In the genomic region with DNA sequence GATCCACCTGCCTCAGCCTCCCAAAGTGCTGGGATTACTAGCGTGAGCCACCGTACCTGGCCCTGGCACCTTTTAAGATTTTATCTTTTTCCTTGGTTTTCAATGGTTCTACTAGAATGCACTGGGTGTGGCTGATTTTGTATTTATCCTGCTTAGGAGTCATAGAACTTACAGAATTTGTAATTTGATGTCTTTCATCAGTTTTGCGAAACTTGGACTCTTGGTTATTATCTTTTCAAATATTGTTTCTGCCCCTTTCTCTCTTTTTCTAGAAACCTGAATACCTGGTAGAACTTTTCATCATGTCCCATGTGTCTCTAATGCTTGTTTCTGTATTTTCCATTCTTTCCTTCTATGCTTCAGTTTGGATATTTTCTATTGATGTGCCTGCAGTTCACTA, we compare ENCODE assay signal across 10 cellular contexts. TPM values are rescaled to one million over a fixed set of nuclear protein-coding genes. Genes with fewer than 3 reads are reported as not detected.
DNase-seq lines count a peak whose midpoint lies in the region; ATAC-seq and TF ChIP-seq lines count a peak whose summit lies in the region.
"Had no signal": no experiment of that assay in that cellular context is flagged by ENCODE, and none has a peak within 500 bp of the region (broad histone marks: within the 10 kb centered on the region; RNA-seq: fewer than 3 reads in every experiment).

No MANE protein-coding gene starts in this region.

- H3K4me3 ChIP-seq in OCI-LY3 (ENCODE audit: low read length) (no peak overlapping the region), GM23248 (no peak overlapping the region)
- H3K4me3 ChIP-seq: A549 had no signal

- H3K4me3 Mint-ChIP-seq in natural killer cell treated with Interleukin-12 subunit alpha and Interleukin-12 subunit beta and Interleukin-15 and Interleukin-18, amount 100 ng/mL, for 72 hours = peak overlapping the region; percentile 18
- no peak overlapping the region for H3K4me3 Mint-ChIP-seq in natural killer cell
- peak overlapping the region; percentile 1 for H3K4me3 Mint-ChIP-seq in neural crest cell
- H3K4me3 Mint-ChIP-seq: CD14-positive monocyte had no signal

- H3K9me3 Mint-ChIP-seq in natural killer cell treated with Interleukin-12 subunit alpha and Interleukin-12 subunit beta and Interleukin-15 and Interleukin-18, amount 100 ng/mL, for 72 hours = peaks cover 3% of the 10 kb centered on the region
- no peaks in the 10 kb centered on the region for H3K9me3 Mint-ChIP-seq in natural killer cell
- no peaks in the 10 kb centered on the region for H3K9me3 Mint-ChIP-seq in neural crest cell

- no peak for DNase-seq in natural killer cell treated with Interleukin-12 subunit alpha and Interleukin-12 subunit beta and Interleukin-15 and Interleukin-18, amount 100 ng/mL, for 72 hours (ENCODE audit: low spot score)
- DNase-seq in natural killer cell (no peak), neural crest cell (ENCODE audit: low read depth, low spot score) (no peak), DMS114 treated with DMSO at 0.1 percent for 48 hours (lab: John Stamatoyannopoulos, UW; ENCODE audit: unreplicated experiment) (no peak), GM23248 (no peak)
- DNase-seq: IMR-90 had no signal

- H3K4me1 ChIP-seq in OCI-LY3 (ENCODE audit: low read length) (peaks cover 35% of the 10 kb centered on the region), GM23248 (ENCODE audit: insufficient read depth) (peaks cover 9% of the 10 kb centered on the region)

- H3K27ac Mint-ChIP-seq in natural killer cell treated with Interleukin-12 subunit alpha and Interleukin-12 subunit beta and Interleukin-15 and Interleukin-18, amount 100 ng/mL, for 72 hours = peak overlapping the region in 1 of 2 donors; percentile 59
- no peak overlapping the region for H3K27ac Mint-ChIP-seq in natural killer cell
- no peak overlapping the region for H3K27ac Mint-ChIP-seq in neural crest cell (ENCODE audit: unreplicated experiment)

- no peaks in the 10 kb centered on the region for H3K36me3 Mint-ChIP-seq in natural killer cell treated with Interleukin-12 subunit alpha and Interleukin-12 subunit beta and Interleukin-15 and Interleukin-18, amount 100 ng/mL, for 72 hours
- H3K36me3 Mint-ChIP-seq in natural killer cell (no peaks in the 10 kb centered on the region), neural crest cell (ENCODE audit: low read depth) (no peaks in the 10 kb centered on the region)

- H2AFZ ChIP-seq in OCI-LY3 (ENCODE audit: low read depth, low read length) = no peak overlapping the region
- no peak overlapping the region for H2AFZ ChIP-seq in GM23248

- H3K27ac ChIP-seq in OCI-LY3 (ENCODE audit: low read length) (no peak overlapping the region; the same call in 1 of the 2 replicates), GM23248 (no peak overlapping the region)
- H3K27ac ChIP-seq: A549 had no signal

- ATAC-seq in natural killer cell treated with Interleukin-12 subunit alpha and Interleukin-12 subunit beta and Interleukin-15 and Interleukin-18, amount 100 ng/mL, for 72 hours = no peak
- ATAC-seq in natural killer cell = no peak
- ATAC-seq: A549, HCT116 had no signal

- no peaks in the 10 kb centered on the region for H3K9me2 ChIP-seq in GM23248 (ENCODE audit: insufficient read depth)

- 89 to 92% methylated on average over 3 of the region's 3 CpGs for WGBS in GM23248 (ENCODE audit: low coverage in 1 of 2, low lambda C conversion rate in 2 of 2, missing lambda C conversion rate in 2 of 2), 2 experiments

- no peak for TF ChIP-seq CTCF in natural killer cell (IDR thresholded peaks at IDR 0.05)
- TF ChIP-seq CTCF in OCI-LY3 (IDR thresholded peaks at IDR 0.05; ENCODE audit: low read depth, low read length) = no peak
- no peak for TF ChIP-seq CTCF in neural crest cell (conservative IDR thresholded peaks at IDR 0.05)

- H4K20me1 ChIP-seq in OCI-LY3 (ENCODE audit: insufficient read depth, low read length) (peaks cover 5% of the 10 kb centered on the region; the same call in 1 of the 2 replicates), GM23248 (ENCODE audit: insufficient read depth) (no peaks in the 10 kb centered on the region)

- intact Hi-C loops in natural killer cell (cut with micrococcal nuclease) = no loop called here

- H3K27me3 ChIP-seq in OCI-LY3 (ENCODE audit: low read depth, low read length) (no peaks in the 10 kb centered on the region), GM23248 (replicated peaks; ENCODE audit: insufficient read depth) (no peaks in the 10 kb centered on the region)

- peaks cover 4% of the 10 kb centered on the region for H3K36me3 ChIP-seq in OCI-LY3 (replicated peaks; ENCODE audit: low read depth, low read length)
- H3K36me3 ChIP-seq in GM23248 (ENCODE audit: low read depth) = no peaks in the 10 kb centered on the region

- in situ Hi-C loops in GM23248 (cut with MboI) = no loop called here

- 0 out of 2 replicates have a peak overlapping the region, but pooled peaks have one; percentile 75 for H3K4me2 ChIP-seq in OCI-LY3 (ENCODE audit: low read length)
- H3K4me2 ChIP-seq in GM23248 (ENCODE audit: unreplicated experiment) = no peak overlapping the region
- H3K4me2 ChIP-seq: A549 had no signal

- H3K79me2 ChIP-seq in OCI-LY3 (ENCODE audit: low read length) = peaks cover 8% of the 10 kb centered on the region
- peaks cover 20% of the 10 kb centered on the region for H3K79me2 ChIP-seq in GM23248 (ENCODE audit: insufficient read depth)

- H3K27me3 Mint-ChIP-seq in natural killer cell treated with Interleukin-12 subunit alpha and Interleukin-12 subunit beta and Interleukin-15 and Interleukin-18, amount 100 ng/mL, for 72 hours = no peaks in the 10 kb centered on the region
- H3K27me3 Mint-ChIP-seq in natural killer cell (ENCODE audit: low read depth in 2 of 2) = no peaks in the 10 kb centered on the region
- H3K27me3 Mint-ChIP-seq in neural crest cell (ENCODE audit: low read depth) = peaks cover 13% of the 10 kb centered on the region

- H3K4me1 Mint-ChIP-seq in natural killer cell treated with Interleukin-12 subunit alpha and Interleukin-12 subunit beta and Interleukin-15 and Interleukin-18, amount 100 ng/mL, for 72 hours (ENCODE audit: low read depth in 2 of 2) = peaks cover 18 to 39% of the 10 kb centered on the region in 2 donors
- H3K4me1 Mint-ChIP-seq in natural killer cell (peaks cover 14 to 25% of the 10 kb centered on the region in 2 donors), neural crest cell (peaks cover 4% of the 10 kb centered on the region)

- no peak overlapping the region for H3K9ac ChIP-seq in OCI-LY3 (ENCODE audit: low read length)
- H3K9ac ChIP-seq in GM23248 = no peak overlapping the region

- H3F3A ChIP-seq in GM23248 (ENCODE audit: insufficient read depth) = no peaks in the 10 kb centered on the region

- H3K9me3 ChIP-seq in OCI-LY3 (ENCODE audit: insufficient read depth, low read length) (no peaks in the 10 kb centered on the region), GM23248 (ENCODE audit: low read depth) (no peaks in the 10 kb centered on the region)

RNA-seq across cellular contexts. Expression of a gene that starts 2.8 kb away (rescaled TPM):
- 10 to 100 TPM; 53.6 to 66.9 TPM for total RNA-seq in natural killer cell treated with Interleukin-12 subunit alpha and Interleukin-12 subunit beta and Interleukin-15 and Interleukin-18, amount 100 ng/mL, for 72 hours
- total RNA-seq in natural killer cell (100 to 1,000 TPM; 110 to 113 (median 111) TPM), neural crest cell (32.6 and 33.2 TPM in 2 replicates)
- 43.4 and 60.3 TPM in 2 replicates for total RNA-seq in GM23248 (2014; rRNA removed; shearing (Covaris generic))
- 41.7 and 48.0 TPM in 2 replicates for polyA plus RNA-seq in GM23248 (2016; fragmentation: Nextera tagmentation; extraction: Ambion mirVana)
